28 cellular contexts compared by ENCODE assay signal in the genomic region with DNA sequence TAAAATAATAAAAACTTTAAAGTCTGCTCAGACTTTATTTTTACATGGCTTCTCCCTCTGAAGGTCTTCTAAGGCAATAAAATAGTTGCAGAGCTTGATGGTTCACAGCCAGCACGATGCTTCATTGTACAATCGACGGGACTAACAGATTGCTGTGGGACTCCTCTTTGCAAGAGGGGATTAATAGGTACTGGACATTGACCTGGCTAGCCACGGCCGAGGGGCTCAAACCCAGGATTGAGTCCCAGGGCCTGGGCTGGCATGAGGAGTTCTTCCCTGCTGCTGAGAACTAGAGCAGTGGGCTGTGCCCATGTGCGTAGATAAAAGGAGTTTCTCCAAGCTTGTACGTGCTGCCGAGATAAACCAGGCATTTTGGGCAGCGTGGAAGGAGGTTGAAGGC. TPM values are rescaled to one million over a fixed set of nuclear protein-coding genes. Genes with fewer than 3 reads are reported as not detected.
"Had no signal": no experiment of that assay in that cellular context is flagged by ENCODE, and none has a peak within 500 bp of the region (broad histone marks: within the 10 kb centered on the region; RNA-seq: fewer than 3 reads in every experiment).

No MANE protein-coding gene starts in this region.

- H3K4me1 Mint-ChIP-seq: stimulated activated effector memory CD8-positive, alpha-beta T cell treated with anti-CD3 and anti-CD28 coated beads, Interleukin-12 subunit alpha, Interleukin-12 subunit beta, amount 100 ng/mL, for 72 hours; stimulated activated memory B cell treated with anti-CD40 and anti-IgM and Interleukin-4, amounts not matched to agents 10 μg/mL and 1 μg/mL and 100 μg/mL, for 72 hours; stimulated activated naive B cell treated with anti-CD40 and anti-IgM and Interleukin-4, amounts not matched to agents 10 μg/mL and 1 μg/mL and 100 μg/mL, for 72 hours; stimulated activated naive CD8-positive, alpha-beta T cell treated with anti-CD3 and anti-CD28 coated beads, Interleukin-15, amount 100 ng/mL, for 72 hours had no signal

- H3K27me3 Mint-ChIP-seq: type B pancreatic cell had no signal

- H3K9me3 Mint-ChIP-seq: stimulated activated effector memory CD8-positive, alpha-beta T cell treated with anti-CD3 and anti-CD28 coated beads, Interleukin-12 subunit alpha, Interleukin-12 subunit beta, amount 100 ng/mL, for 72 hours; stimulated activated memory B cell treated with anti-CD40 and anti-IgM and Interleukin-4, amounts not matched to agents 10 μg/mL and 1 μg/mL and 100 μg/mL, for 72 hours; stimulated activated naive B cell treated with anti-CD40 and anti-IgM and Interleukin-4, amounts not matched to agents 10 μg/mL and 1 μg/mL and 100 μg/mL, for 72 hours; stimulated activated naive CD8-positive, alpha-beta T cell treated with anti-CD3 and anti-CD28 coated beads, Interleukin-15, amount 100 ng/mL, for 72 hours; stimulated activated naive CD8-positive, alpha-beta T cell treated with anti-CD3 and anti-CD28 coated beads, Interleukin-15, Interleukin-2, amounts not matched to agents 100 ng/mL and 50 ng/mL, for 24 hours; type B pancreatic cell had no signal

- ATAC-seq: stimulated activated effector memory CD8-positive, alpha-beta T cell treated with anti-CD3 and anti-CD28 coated beads, Interleukin-12 subunit alpha, Interleukin-12 subunit beta, amount 100 ng/mL, for 72 hours; stimulated activated memory B cell treated with anti-CD40 and anti-IgM and Interleukin-4, amounts not matched to agents 10 μg/mL and 1 μg/mL and 100 μg/mL, for 72 hours; stimulated activated naive B cell treated with anti-CD40 and anti-IgM and Interleukin-4, amounts not matched to agents 10 μg/mL and 1 μg/mL and 100 μg/mL, for 72 hours; stimulated activated naive CD8-positive, alpha-beta T cell treated with anti-CD3 and anti-CD28 coated beads, Interleukin-15, amount 100 ng/mL, for 72 hours; stimulated activated naive CD8-positive, alpha-beta T cell treated with anti-CD3 and anti-CD28 coated beads, Interleukin-15, Interleukin-2, amounts not matched to agents 100 U/mL and 50 U/mL, for 24 hours; upper lobe of right lung had no signal

- H3K4me3 Mint-ChIP-seq: stimulated activated effector memory CD8-positive, alpha-beta T cell treated with anti-CD3 and anti-CD28 coated beads, Interleukin-12 subunit alpha, Interleukin-12 subunit beta, amount 100 ng/mL, for 72 hours; stimulated activated memory B cell treated with anti-CD40 and anti-IgM and Interleukin-4, amounts not matched to agents 10 μg/mL and 1 μg/mL and 100 μg/mL, for 72 hours; stimulated activated naive B cell treated with anti-CD40 and anti-IgM and Interleukin-4, amounts not matched to agents 10 μg/mL and 1 μg/mL and 100 μg/mL, for 72 hours; stimulated activated naive CD8-positive, alpha-beta T cell treated with anti-CD3 and anti-CD28 coated beads, Interleukin-15, amount 100 ng/mL, for 72 hours; stimulated activated naive CD8-positive, alpha-beta T cell treated with anti-CD3 and anti-CD28 coated beads, Interleukin-15, Interleukin-2, amounts not matched to agents 100 ng/mL and 50 ng/mL, for 24 hours; type B pancreatic cell had no signal

- H3K36me3 Mint-ChIP-seq: stimulated activated effector memory CD8-positive, alpha-beta T cell treated with anti-CD3 and anti-CD28 coated beads, Interleukin-12 subunit alpha, Interleukin-12 subunit beta, amount 100 ng/mL, for 72 hours; stimulated activated memory B cell treated with anti-CD40 and anti-IgM and Interleukin-4, amounts not matched to agents 10 μg/mL and 1 μg/mL and 100 μg/mL, for 72 hours; stimulated activated naive B cell treated with anti-CD40 and anti-IgM and Interleukin-4, amounts not matched to agents 10 μg/mL and 1 μg/mL and 100 μg/mL, for 72 hours; type B pancreatic cell had no signal

- DNase-seq: stimulated activated CD4-positive, alpha-beta T cell treated with anti-CD3 and anti-CD28 coated beads, Interleukin-2, amount 100 ng/mL, for 48 hours; stimulated activated CD4-positive, alpha-beta T cell treated with anti-CD3 and anti-CD28 coated beads, Interleukin-4, amount 100 ng/mL, for 1 hour; stimulated activated CD4-positive, alpha-beta T cell treated with anti-CD3 and anti-CD28 coated beads, Interleukin-4, amount 100 ng/mL, for 24 hours; stimulated activated CD4-positive, alpha-beta T cell treated with anti-CD3 and anti-CD28 coated beads, Interleukin-4, amount 100 ng/mL, for 4 hours; stimulated activated CD8-positive, alpha-beta memory T cell treated with anti-CD3 and anti-CD28 coated beads, Interleukin-4, amount 100 ng/mL, for 48 hours; stimulated activated naive B cell treated with anti-CD40 and anti-IgM and Interleukin-4, amounts not matched to agents 10 μg/mL and 1 μg/mL and 100 μg/mL, for 72 hours; stimulated activated naive CD4-positive, alpha-beta T cell; stimulated activated naive CD4-positive, alpha-beta T cell treated with Interleukin-2 at 50 U/mL for 16 hours; stimulated activated naive CD8-positive, alpha-beta T cell treated with anti-CD3 and anti-CD28 coated beads, Interleukin-15, amount 100 ng/mL, for 72 hours; stimulated activated naive CD8-positive, alpha-beta T cell treated with anti-CD3 and anti-CD28 coated beads, Interleukin-15, Interleukin-2, amounts not matched to agents 100 U/mL and 50 U/mL, for 24 hours; stomach; substantia nigra; testis; thyroid gland; transverse colon; trophoblast cell; upper lobe of left lung; upper lobe of right lung; uterus had no signal

- H3K27ac Mint-ChIP-seq: stimulated activated effector memory CD8-positive, alpha-beta T cell treated with anti-CD3 and anti-CD28 coated beads, Interleukin-12 subunit alpha, Interleukin-12 subunit beta, amount 100 ng/mL, for 72 hours; stimulated activated memory B cell treated with anti-CD40 and anti-IgM and Interleukin-4, amounts not matched to agents 10 μg/mL and 1 μg/mL and 100 μg/mL, for 72 hours; stimulated activated naive B cell treated with anti-CD40 and anti-IgM and Interleukin-4, amounts not matched to agents 10 μg/mL and 1 μg/mL and 100 μg/mL, for 72 hours; stimulated activated naive CD8-positive, alpha-beta T cell treated with anti-CD3 and anti-CD28 coated beads, Interleukin-15, Interleukin-2, amounts not matched to agents 100 ng/mL and 50 ng/mL, for 24 hours; type B pancreatic cell had no signal

RNA-seq across cellular contexts. Expression of gene BCO1, which starts 52.6 kb away (rescaled TPM):
- total RNA-seq: subcutaneous adipose tissue, temporal lobe, thoracic aorta, tibial nerve, vagina had no signal
